Comparison of ENCODE assay signal across 9 cellular contexts in the genomic region with DNA sequence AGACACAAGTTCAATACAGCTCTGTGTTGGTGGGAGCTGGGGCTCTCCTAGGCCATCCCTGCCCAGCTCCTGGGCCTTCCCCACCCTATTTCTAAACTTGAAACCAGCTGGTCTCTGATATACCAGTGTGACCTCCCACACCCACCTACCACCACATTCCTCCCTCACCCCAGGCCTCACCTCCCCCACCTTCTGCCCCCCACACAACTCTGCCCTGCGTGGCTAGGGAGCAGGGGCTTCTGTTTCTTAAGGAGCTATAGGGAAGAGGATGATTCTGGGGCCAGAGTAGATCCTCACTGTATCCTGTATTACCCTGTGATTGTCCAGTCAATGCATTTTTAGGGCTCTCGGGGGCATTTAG. TPM values are rescaled to one million over a fixed set of nuclear protein-coding genes. Genes with fewer than 3 reads are reported as not detected.
DNase-seq lines count a peak whose midpoint lies in the region; ATAC-seq and TF ChIP-seq lines count a peak whose summit lies in the region.
"Had no signal": no experiment of that assay in that cellular context is flagged by ENCODE, and none has a peak within 500 bp of the region (broad histone marks: within the 10 kb centered on the region; RNA-seq: fewer than 3 reads in every experiment).

No MANE protein-coding gene starts in this region.

- peaks cover 44% of the 10 kb centered on the region for H3K4me1 Mint-ChIP-seq in CD8-positive, alpha-beta T cell (ENCODE audit: low read depth)

- H3K4me1 ChIP-seq in PC-3 (ENCODE audit: insufficient read depth, low read length), result peaks cover 52% of the 10 kb centered on the region
- peaks cover 50% of the 10 kb centered on the region for H3K4me1 ChIP-seq in rectal smooth muscle tissue (ENCODE audit: control insufficient read depth, insufficient read depth, low read length)
- peaks cover 44% of the 10 kb centered on the region for H3K4me1 ChIP-seq in CD8-positive, alpha-beta T cell (ENCODE audit: insufficient read depth, low read length)

- H3K27ac ChIP-seq in PC-3 (ENCODE audit: low read length) (peak overlapping the region; percentile 66), epithelial cell of prostate (peak overlapping the region; percentile 86), rectal smooth muscle tissue (ENCODE audit: low read depth, low read length) (peak overlapping the region; percentile 79)
- H3K27ac ChIP-seq in CD8-positive, alpha-beta T cell (ENCODE audit: low read depth, low read length), result no peak overlapping the region

- H3K36me3 Mint-ChIP-seq in CD8-positive, alpha-beta T cell, result no peaks in the 10 kb centered on the region

- H3K27ac Mint-ChIP-seq in CD8-positive, alpha-beta T cell, result no peak overlapping the region

- TSS peak; percentile 97 for BruUV-seq in PC-3 (replicated peaks; lab: Mats Ljungman, UMichigan)

- H3K27me3 Mint-ChIP-seq in CD8-positive, alpha-beta T cell (ENCODE audit: low read depth), result peaks cover 14% of the 10 kb centered on the region

- H3K4me3 ChIP-seq in GM12864 (ENCODE audit: low read depth, low read length) (peak overlapping the region; percentile 71), PC-3 (ENCODE audit: low read length) (peak overlapping the region; percentile 64), rectal smooth muscle tissue (ENCODE audit: low read length) (peak overlapping the region; percentile 47)
- no peak overlapping the region for H3K4me3 ChIP-seq in CD8-positive, alpha-beta T cell (ENCODE audit: low read depth, low read length)

- H3K9me3 Mint-ChIP-seq in CD8-positive, alpha-beta T cell, result no peaks in the 10 kb centered on the region

- H3F3A ChIP-seq in PC-3 (ENCODE audit: low read length, unreplicated experiment), result peaks cover 5% of the 10 kb centered on the region

- no peaks in the 10 kb centered on the region for H3K9me2 ChIP-seq in PC-3 (replicated peaks; ENCODE audit: low read length)

- peak; percentile 3; the same call in 1 of the 2 replicates for ATAC-seq in PC-3
- no peak for ATAC-seq in GM18498 (IDR thresholded peaks at IDR 0.05; ENCODE audit: unreplicated experiment)
- no peak for ATAC-seq in CD8-positive, alpha-beta T cell

- no peaks in the 10 kb centered on the region for H3K36me3 ChIP-seq in PC-3 (ENCODE audit: low read depth, low read length)
- no peaks in the 10 kb centered on the region for H3K36me3 ChIP-seq in rectal smooth muscle tissue (ENCODE audit: control insufficient read depth, insufficient read depth, low read length)
- no peaks in the 10 kb centered on the region for H3K36me3 ChIP-seq in CD8-positive, alpha-beta T cell (ENCODE audit: insufficient read depth, low read length)

- H3K9ac ChIP-seq in PC-3 (ENCODE audit: low read length) (peak overlapping the region; percentile 57), rectal smooth muscle tissue (ENCODE audit: low read length) (no peak overlapping the region)

- no peaks in the 10 kb centered on the region for H4K20me1 ChIP-seq in PC-3 (ENCODE audit: low read length)

- H3K4me3 Mint-ChIP-seq in CD8-positive, alpha-beta T cell, result no peak overlapping the region

- CTCF ChIA-PET in PC-3 (lab: Charles Lee), result interaction anchor here (0.7 to 2.6 kb wide), 5 partner anchors 17 to 177 kb away, joined by 3 to 37 read pairs (median 5); a partner anchor contains a TSS
- CTCF ChIA-PET in CD8-positive, alpha-beta T cell (lab: Charles Lee), result interaction anchor here (0.7 to 6.0 kb wide), 18 partner anchors 8 to 229 kb away, joined by 3 to 100 read pairs (median 4); a partner anchor contains a TSS

- POLR2A ChIA-PET in PC-3 (lab: Charles Lee; ENCODE audit: unreplicated experiment), result interaction anchor here (0.6 kb wide), 2 partner anchors 59 to 1925 kb away, joined by 3 to 19 read pairs; no protein-coding TSS in a partner anchor
- POLR2A ChIA-PET in CD8-positive, alpha-beta T cell (lab: Charles Lee), result interaction anchor here (0.6 to 1.5 kb wide), 3 partner anchors 28 to 215 kb away, joined by 3 read pairs; no protein-coding TSS in a partner anchor

- H3K27me3 ChIP-seq in PC-3 (ENCODE audit: low read length) (0 out of 2 replicates have a peak, but pooled peaks cover 3% of the 10 kb centered on the region), rectal smooth muscle tissue (ENCODE audit: control insufficient read depth, insufficient read depth, low read length) (peaks cover 5% of the 10 kb centered on the region)
- peaks cover 14% of the 10 kb centered on the region for H3K27me3 ChIP-seq in CD8-positive, alpha-beta T cell (ENCODE audit: insufficient read depth, low read length)

- no peaks in the 10 kb centered on the region for H3K9me3 ChIP-seq in PC-3 (ENCODE audit: low read length)
- no peaks in the 10 kb centered on the region for H3K9me3 ChIP-seq in CD8-positive, alpha-beta T cell (ENCODE audit: low read length)

- TF ChIP-seq CTCF in GM12864 (IDR thresholded peaks at IDR 0.05; ENCODE audit: low read depth, low read length, missing control alignments) (no peak), PC-3 (conservative IDR thresholded peaks at IDR 0.05; ENCODE audit: low read depth, low read length) (no peak)
- no peak for TF ChIP-seq CTCF in CD8-positive, alpha-beta T cell (IDR thresholded peaks at IDR 0.05)

- H3K79me2 ChIP-seq in PC-3 (ENCODE audit: low read length), result peaks cover 15% of the 10 kb centered on the region

- intact Hi-C loops in PC-3 (cut with micrococcal nuclease), result loop anchor here (1.0 kb wide), 2 partner anchors 17 to 66 kb away; a partner anchor contains a TSS
- intact Hi-C loops in CD8-positive, alpha-beta T cell (cut with DNase I, micrococcal nuclease), result loop anchor here (1.0 kb wide), 3 partner anchors 46 to 66 kb away; no protein-coding TSS in a partner anchor

- no peak overlapping the region for H2AFZ ChIP-seq in PC-3 (ENCODE audit: low read length)

- DNase-seq in GM12864 (ENCODE audit: low read depth) (no peak), PC-3 (no peak), epithelial cell of prostate (ENCODE audit: low read depth, low spot score) (no peak), GOT3 (lab: John Stamatoyannopoulos, UW) (no peak), NK-92 (lab: John Stamatoyannopoulos, UW; ENCODE audit: unreplicated experiment) (no peak)
- no peak for DNase-seq in CD8-positive, alpha-beta T cell

- H3K4me2 ChIP-seq in PC-3 (ENCODE audit: low read length), result peak overlapping the region; percentile 83

RNA-seq across cellular contexts. Expression of a gene that starts 16.5 kb away (rescaled TPM):
- 58.2 and 70.0 TPM in 2 replicates for total RNA-seq in PC-3 (2014; rRNA removed)
- total RNA-seq in CD8-positive, alpha-beta T cell, result not detected

RNA-seq across cellular contexts. Expression of a gene that starts 18.8 kb away (rescaled TPM):
- total RNA-seq in PC-3 (2014; rRNA removed), result not detected in 2 replicates
- not detected for total RNA-seq in CD8-positive, alpha-beta T cell

RNA-seq across cellular contexts. Expression of a gene that starts 41.5 kb away (rescaled TPM):
- 1.1 TPM in 1 of 2 replicates, not detected in the other for total RNA-seq in PC-3 (2014; rRNA removed)
- under 1 TPM; 0.24 to 0.39 TPM for total RNA-seq in CD8-positive, alpha-beta T cell
- total RNA-seq: RPMI7951 had no signal

RNA-seq across cellular contexts. Expression of a gene that starts 44.7 kb away (rescaled TPM):
- total RNA-seq in PC-3 (2014; rRNA removed), result 120 and 150 TPM in 2 replicates
- total RNA-seq in CD8-positive, alpha-beta T cell, result 1 to 10 TPM; 4.6 to 5.4 TPM

RNA-seq across cellular contexts. Expression of a gene that starts 59.5 kb away (rescaled TPM):
- 37.3 and 73.7 TPM in 2 replicates for total RNA-seq in PC-3 (2014; rRNA removed)
- total RNA-seq in CD8-positive, alpha-beta T cell, result 10 to 100 TPM; 46.4 to 46.7 TPM

Comparison
In these comparisons a context has a peak if more than half of its experiments do, and no peak if none do; other contexts are left out.
1. RNA of a gene that starts 16.5 kb away (total RNA-seq): 58.2 to 70.0 TPM in PC-3; not detected in CD8-positive, alpha-beta T cell; every median in the first group is over 10 times any median in the second.